ENCODE assay signal across 1 cellular context in the genomic region with DNA sequence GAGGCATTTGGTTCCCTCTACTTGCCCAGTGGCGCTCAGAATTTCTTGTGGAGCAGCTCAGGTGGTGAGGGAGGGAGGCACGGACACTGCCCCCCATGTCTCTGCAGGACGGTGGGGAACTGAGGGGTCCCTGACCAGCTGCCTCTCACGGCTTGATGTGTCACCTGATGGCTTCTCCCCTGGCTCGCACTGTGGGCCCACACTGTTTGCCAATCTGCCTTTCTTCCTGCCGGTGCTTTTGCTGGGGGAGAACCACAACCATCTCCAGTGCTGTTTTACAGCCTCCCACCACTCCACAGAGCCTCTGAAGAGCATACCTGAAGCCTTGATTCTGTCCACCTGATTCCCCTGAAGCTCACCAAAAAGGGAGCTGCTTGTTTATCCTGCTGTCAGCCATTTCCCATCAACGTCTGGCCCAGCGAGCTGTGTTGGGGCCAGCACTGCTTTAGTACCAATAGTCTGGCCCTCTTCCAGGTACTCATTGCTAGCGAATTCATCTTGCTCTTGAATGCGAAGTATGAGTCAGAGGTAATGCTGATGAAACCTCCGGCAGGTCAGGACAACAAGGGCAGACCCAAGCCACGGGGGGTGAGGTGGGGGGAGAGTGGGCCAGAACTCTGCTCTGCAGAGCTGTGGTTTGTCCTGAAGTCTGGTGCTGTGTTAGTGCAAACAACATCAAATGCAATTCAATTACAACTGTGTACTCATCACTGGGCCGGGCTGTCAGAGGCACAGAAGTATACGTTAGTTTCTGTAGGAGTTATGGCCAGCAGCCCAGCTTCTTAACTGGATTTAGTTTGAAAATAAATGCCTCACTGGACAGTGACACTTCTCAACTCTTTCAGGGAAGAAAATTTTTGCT.
TF ChIP-seq lines count a peak whose summit lies in the region.

No MANE protein-coding gene starts in this region.

TF ChIP-seq in GM12878, 131 proteins besides CTCF, POLR2A, EP300 and RAD21 (continued from another document):
- TF ChIP-seq, protein P1, sequence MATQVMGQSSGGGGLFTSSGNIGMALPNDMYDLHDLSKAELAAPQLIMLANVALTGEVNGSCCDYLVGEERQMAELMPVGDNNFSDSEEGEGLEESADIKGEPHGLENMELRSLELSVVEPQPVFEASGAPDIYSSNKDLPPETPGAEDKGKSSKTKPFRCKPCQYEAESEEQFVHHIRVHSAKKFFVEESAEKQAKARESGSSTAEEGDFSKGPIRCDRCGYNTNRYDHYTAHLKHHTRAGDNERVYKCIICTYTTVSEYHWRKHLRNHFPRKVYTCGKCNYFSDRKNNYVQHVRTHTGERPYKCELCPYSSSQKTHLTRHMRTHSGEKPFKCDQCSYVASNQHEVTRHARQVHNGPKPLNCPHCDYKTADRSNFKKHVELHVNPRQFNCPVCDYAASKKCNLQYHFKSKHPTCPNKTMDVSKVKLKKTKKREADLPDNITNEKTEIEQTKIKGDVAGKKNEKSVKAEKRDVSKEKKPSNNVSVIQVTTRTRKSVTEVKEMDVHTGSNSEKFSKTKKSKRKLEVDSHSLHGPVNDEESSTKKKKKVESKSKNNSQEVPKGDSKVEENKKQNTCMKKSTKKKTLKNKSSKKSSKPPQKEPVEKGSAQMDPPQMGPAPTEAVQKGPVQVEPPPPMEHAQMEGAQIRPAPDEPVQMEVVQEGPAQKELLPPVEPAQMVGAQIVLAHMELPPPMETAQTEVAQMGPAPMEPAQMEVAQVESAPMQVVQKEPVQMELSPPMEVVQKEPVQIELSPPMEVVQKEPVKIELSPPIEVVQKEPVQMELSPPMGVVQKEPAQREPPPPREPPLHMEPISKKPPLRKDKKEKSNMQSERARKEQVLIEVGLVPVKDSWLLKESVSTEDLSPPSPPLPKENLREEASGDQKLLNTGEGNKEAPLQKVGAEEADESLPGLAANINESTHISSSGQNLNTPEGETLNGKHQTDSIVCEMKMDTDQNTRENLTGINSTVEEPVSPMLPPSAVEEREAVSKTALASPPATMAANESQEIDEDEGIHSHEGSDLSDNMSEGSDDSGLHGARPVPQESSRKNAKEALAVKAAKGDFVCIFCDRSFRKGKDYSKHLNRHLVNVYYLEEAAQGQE (IDR thresholded peaks at IDR 0.05; ENCODE audit: low read depth, low read length) = no peak
- TF ChIP-seq KDM1A (IDR thresholded peaks at IDR 0.05; ENCODE audit: borderline replicate concordance) (no peak), POLR2AphosphoS5 (IDR thresholded peaks at IDR 0.05; ENCODE audit: low read length) (no peak), WRNIP1 (IDR thresholded peaks at IDR 0.05; ENCODE audit: borderline replicate concordance, low read depth, low read length) (no peak), PML (IDR thresholded peaks at IDR 0.05; ENCODE audit: low read length) (no peak), GATAD2B (conservative IDR thresholded peaks at IDR 0.05; ENCODE audit: low read depth) (no peak), HDGF (IDR thresholded peaks at IDR 0.05) (no peak), RAD51 (IDR thresholded peaks at IDR 0.05) (no peak), SUPT20H (IDR thresholded peaks at IDR 0.05; ENCODE audit: borderline replicate concordance, control insufficient read depth, low read depth, low read length) (no peak), MTA2 (IDR thresholded peaks at IDR 0.05; ENCODE audit: low read depth) (no peak)
- TF ChIP-seq, protein P2, sequence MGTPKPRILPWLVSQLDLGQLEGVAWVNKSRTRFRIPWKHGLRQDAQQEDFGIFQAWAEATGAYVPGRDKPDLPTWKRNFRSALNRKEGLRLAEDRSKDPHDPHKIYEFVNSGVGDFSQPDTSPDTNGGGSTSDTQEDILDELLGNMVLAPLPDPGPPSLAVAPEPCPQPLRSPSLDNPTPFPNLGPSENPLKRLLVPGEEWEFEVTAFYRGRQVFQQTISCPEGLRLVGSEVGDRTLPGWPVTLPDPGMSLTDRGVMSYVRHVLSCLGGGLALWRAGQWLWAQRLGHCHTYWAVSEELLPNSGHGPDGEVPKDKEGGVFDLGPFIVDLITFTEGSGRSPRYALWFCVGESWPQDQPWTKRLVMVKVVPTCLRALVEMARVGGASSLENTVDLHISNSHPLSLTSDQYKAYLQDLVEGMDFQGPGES (IDR thresholded peaks at IDR 0.05) = no peak
- TF ChIP-seq, protein P3, sequence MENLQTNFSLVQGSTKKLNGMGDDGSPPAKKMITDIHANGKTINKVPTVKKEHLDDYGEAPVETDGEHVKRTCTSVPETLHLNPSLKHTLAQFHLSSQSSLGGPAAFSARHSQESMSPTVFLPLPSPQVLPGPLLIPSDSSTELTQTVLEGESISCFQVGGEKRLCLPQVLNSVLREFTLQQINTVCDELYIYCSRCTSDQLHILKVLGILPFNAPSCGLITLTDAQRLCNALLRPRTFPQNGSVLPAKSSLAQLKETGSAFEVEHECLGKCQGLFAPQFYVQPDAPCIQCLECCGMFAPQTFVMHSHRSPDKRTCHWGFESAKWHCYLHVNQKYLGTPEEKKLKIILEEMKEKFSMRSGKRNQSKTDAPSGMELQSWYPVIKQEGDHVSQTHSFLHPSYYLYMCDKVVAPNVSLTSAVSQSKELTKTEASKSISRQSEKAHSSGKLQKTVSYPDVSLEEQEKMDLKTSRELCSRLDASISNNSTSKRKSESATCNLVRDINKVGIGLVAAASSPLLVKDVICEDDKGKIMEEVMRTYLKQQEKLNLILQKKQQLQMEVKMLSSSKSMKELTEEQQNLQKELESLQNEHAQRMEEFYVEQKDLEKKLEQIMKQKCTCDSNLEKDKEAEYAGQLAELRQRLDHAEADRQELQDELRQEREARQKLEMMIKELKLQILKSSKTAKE (IDR thresholded peaks at IDR 0.05; ENCODE audit: low read depth, poor library complexity, severe bottlenecking) = no peak
TF ChIP-seq in GM12878: peak in this region for 0.
